In genomic region chr5:80796861-80797260, GRCh38 we compare ENCODE assay signal across 26 cellular contexts.
"Had no signal": no experiment of that assay in that cellular context is flagged by ENCODE, and none has a peak within 500 bp of the region (broad histone marks: within the 10 kb centered on the region; RNA-seq: fewer than 3 reads in every experiment).

No MANE protein-coding gene starts in this region.

- H3K4me3 Mint-ChIP-seq: activated CD4-positive, alpha-beta T cell treated with anti-CD3 and anti-CD28 coated beads, Interleukin-2, amount 10 ng/mL, durations not matched to agents 24 days and 14 days; activated naive CD4-positive, alpha-beta T cell treated with anti-CD3 and anti-CD28 coated beads for 36 hours; activated T-cell treated with anti-CD3 and anti-CD28 coated beads, Interleukin-2, amount 50 U/mL, for 4 hours; T-helper 1 cell treated with Interleukin-12 subunit alpha and Interleukin-12 subunit beta and Interleukin-4 antibody, amounts not matched to agents 30 μg/mL and 1 μg/mL, for 36 hours; WTC11 had no signal

- H3K36me3 Mint-ChIP-seq: WTC11 had no signal

- DNase-seq: activated CD4-positive, alpha-beta T cell treated with anti-CD3 and anti-CD28 coated beads, Interleukin-2, amount 10 ng/mL, durations not matched to agents 24 days and 14 days; activated CD4-positive, alpha-beta T cell treated with anti-CD3 and anti-CD28 coated beads, Interleukin-2, amount 50 U/mL, for 48 hours; activated CD4-positive, CD25-positive, alpha-beta regulatory T cell treated with anti-CD3 and anti-CD28 coated beads, Interleukin-2, amount 50 U/mL, for 72 hours; activated CD8-positive, alpha-beta memory T cell treated with anti-CD3 and anti-CD28 coated beads for 24 hours; activated effector memory CD4-positive, alpha-beta T cell treated with anti-CD3 and anti-CD28 coated beads, Interleukin-2, amount 50 U/mL, for 16 hours; activated naive CD4-positive, alpha-beta T cell treated with anti-CD3 and anti-CD28 coated beads for 36 hours; activated T-cell treated with anti-CD3 and anti-CD28 coated beads, Interleukin-2, amount 50 U/mL, for 4 hours; aorta; caudate nucleus; MG63; NCI-H1092 treated with DMSO at 0.1 percent for 48 hours; NCI-H1436; NCI-H187; NCI-H2081; NCI-H510A treated with DMSO at 0.1 percent for 48 hours; NCI-H748 treated with DMSO at 0.1 percent for 48 hours; OCI-M1; Right ventricle myocardium superior; RPMI8226; SW 1271 had no signal

- H3K9me3 ChIP-seq: breast epithelium, MG63, SJSA1 had no signal

- H3K27me3 ChIP-seq: breast epithelium, MG63, SJSA1 had no signal

- H3K27me3 Mint-ChIP-seq: activated CD4-positive, alpha-beta T cell treated with anti-CD3 and anti-CD28 coated beads, Interleukin-2, amount 10 ng/mL, durations not matched to agents 24 days and 14 days had no signal

- H3K36me3 ChIP-seq: breast epithelium had no signal

- ATAC-seq: activated T-cell treated with anti-CD3 and anti-CD28 coated beads, Interleukin-2, amount 50 U/mL, for 4 hours; Panc1; SK-N-SH treated with all-trans-retinoic acid at 6 μM for 48 hours; WTC11 had no signal

- H3K4me1 ChIP-seq: breast epithelium, SJSA1 had no signal

- H3K27ac ChIP-seq: breast epithelium, SJSA1 had no signal

- H3K9me3 Mint-ChIP-seq: activated naive CD4-positive, alpha-beta T cell treated with anti-CD3 and anti-CD28 coated beads for 36 hours; activated T-cell treated with anti-CD3 and anti-CD28 coated beads, Interleukin-2, amount 50 U/mL, for 4 hours; T-helper 1 cell treated with Interleukin-12 subunit alpha and Interleukin-12 subunit beta and Interleukin-4 antibody, amounts not matched to agents 30 μg/mL and 1 μg/mL, for 36 hours; WTC11 had no signal

- H3K27ac Mint-ChIP-seq: activated CD4-positive, alpha-beta T cell treated with anti-CD3 and anti-CD28 coated beads, Interleukin-2, amount 10 ng/mL, durations not matched to agents 24 days and 14 days; activated naive CD4-positive, alpha-beta T cell treated with anti-CD3 and anti-CD28 coated beads for 36 hours; T-helper 1 cell treated with Interleukin-12 subunit alpha and Interleukin-12 subunit beta and Interleukin-4 antibody, amounts not matched to agents 30 μg/mL and 1 μg/mL, for 36 hours; WTC11 had no signal

- H3K4me3 ChIP-seq: breast epithelium, MG63, SJSA1 had no signal

- H3K4me1 Mint-ChIP-seq: activated CD4-positive, alpha-beta T cell treated with anti-CD3 and anti-CD28 coated beads, Interleukin-2, amount 10 ng/mL, durations not matched to agents 24 days and 14 days had no signal
